In genomic region chr14:76227450-76228050, GRCh38 we compare ENCODE assay signal across 18 cellular contexts.
DNase-seq lines count a peak whose midpoint lies in the region; ATAC-seq and TF ChIP-seq lines count a peak whose summit lies in the region.
"Had no signal": no experiment of that assay in that cellular context is flagged by ENCODE, and none has a peak within 500 bp of the region (broad histone marks: within the 10 kb centered on the region; RNA-seq: fewer than 3 reads in every experiment).

No MANE protein-coding gene starts in this region.

- H3K9ac ChIP-seq in SK-N-SH, result no peak overlapping the region

- TF ChIP-seq CTCF in HL-60 (IDR thresholded peaks at IDR 0.05; ENCODE audit: insufficient read depth, low read length) (no peak), SK-N-SH (IDR thresholded peaks at IDR 0.05) (no peak), heart left ventricle (IDR thresholded peaks at IDR 0.05) (no peak)

- POLR2A ChIA-PET in SK-N-SH (lab: Yijun Ruan, JAX), result no interaction called here

- H3K79me2 ChIP-seq in SK-N-SH (ENCODE audit: insufficient read depth), result no peaks in the 10 kb centered on the region

- TF ChIP-seq RAD21 in SK-N-SH (IDR thresholded peaks at IDR 0.05; ENCODE audit: low read length), result no peak

- no peak for TF ChIP-seq POLR2A in heart left ventricle (IDR thresholded peaks at IDR 0.05)

- H3K4me3 ChIP-seq in HL-60 (replicated peaks; ENCODE audit: insufficient read depth, low read length), result no peak overlapping the region
- no peak overlapping the region for H3K4me3 ChIP-seq in SK-N-SH (ENCODE audit: low read depth in 2 of 2, low read length in 1 of 2)
- H3K4me3 ChIP-seq in heart left ventricle, result no peak overlapping the region
- H3K4me3 ChIP-seq: psoas muscle had no signal

- DNase-seq in AG20443 (ENCODE audit: low spot score) (peak; percentile 61), HL-60 (ENCODE audit: low read depth in 1 of 2, low spot score in 1 of 2) (peak; percentile 13 to 32), SK-N-SH (no peak), fibroblast of the conjunctiva (ENCODE audit: low read depth) (peak; percentile 65), mucosa of gallbladder (ENCODE audit: low spot score) (no peak), heart left ventricle (no peak), activated T-cell treated with anti-CD3 and anti-CD28 coated beads for 4 hours (no peak)
- DNase-seq in activated CD4-positive, CD25-positive, alpha-beta regulatory T cell treated with anti-CD3 and anti-CD28 coated beads, Interleukin-2, amount 50 U/mL, for 72 hours, result no peak
- DNase-seq: activated CD4-positive, alpha-beta T cell treated with anti-CD3 and anti-CD28 coated beads for 36 hours; activated effector memory CD4-positive, alpha-beta T cell treated with Interleukin-2 at 50 U/mL for 16 hours; caudate nucleus; CD4-positive, alpha-beta memory T cell; immature natural killer cell; NCI-H1417; NCI-H748 treated with DMSO at 0.1 percent for 48 hours; psoas muscle; stimulated activated CD4-positive, alpha-beta T cell treated with anti-CD3 and anti-CD28 coated beads, Interleukin-2, amount 100 ng/mL, for 48 hours; stimulated activated naive CD4-positive, alpha-beta T cell treated with Interleukin-2 at 50 U/mL for 16 hours had no signal

- H3K4me2 ChIP-seq in SK-N-SH, result no peak overlapping the region

- 65% methylated on average over 7 of the region's 10 CpGs for WGBS in SK-N-SH (ENCODE audit: low lambda C conversion rate)
- WGBS in heart left ventricle, 4 donors, result 79 to 85% (median 81%) methylated on average over 10 of the region's 10 CpGs

- no peak for TF ChIP-seq EP300 in SK-N-SH (IDR thresholded peaks at IDR 0.05; ENCODE audit: borderline replicate concordance in 1 of 2, low read depth in 1 of 2, low read length in 1 of 2)

- no peaks in the 10 kb centered on the region for H4K20me1 ChIP-seq in SK-N-SH (ENCODE audit: insufficient read depth)

- H3K9me2 ChIP-seq in SK-N-SH, result no peaks in the 10 kb centered on the region

- no peak overlapping the region for H2AFZ ChIP-seq in SK-N-SH (ENCODE audit: low read depth)

- CTCF ChIA-PET in SK-N-SH (lab: Yijun Ruan, JAX), result interaction anchor here (1.3 to 1.4 kb wide), 2 partner anchors 11 to 420 kb away, joined by 3 read pairs; no protein-coding TSS in a partner anchor

- no peaks in the 10 kb centered on the region for H3F3A ChIP-seq in SK-N-SH (replicated peaks; ENCODE audit: insufficient read depth)

- H3K36me3 ChIP-seq in SK-N-SH (replicated peaks in 1 of 2; ENCODE audit: control insufficient read depth in 1 of 2, insufficient read depth in 2 of 2, low read length in 1 of 2) (peaks cover 0 to 7% of the 10 kb centered on the region in 2 experiments), heart left ventricle (no peaks in the 10 kb centered on the region)

- no peak overlapping the region for H3K27ac ChIP-seq in HL-60 (replicated peaks)
- H3K27ac ChIP-seq in SK-N-SH (ENCODE audit: low read depth in 2 of 2, low read length in 1 of 2), result no peak overlapping the region
- no peak overlapping the region for H3K27ac ChIP-seq in heart left ventricle
- H3K27ac ChIP-seq: psoas muscle had no signal

- H3K9me3 ChIP-seq in SK-N-SH (no peaks in the 10 kb centered on the region), heart left ventricle (peaks cover 0 to 16% (median 0%) of the 10 kb centered on the region in 12 donors)

- H3K27me3 ChIP-seq in HL-60 (ENCODE audit: insufficient read depth, poor library complexity, severe bottlenecking) (no peaks in the 10 kb centered on the region), SK-N-SH (ENCODE audit: insufficient read depth) (no peaks in the 10 kb centered on the region), heart left ventricle (no peaks in the 10 kb centered on the region)

- intact Hi-C loops in heart left ventricle (cut with DNase I), result no loop called here

- no peak for ATAC-seq in heart left ventricle
- ATAC-seq: activated CD4-positive, alpha-beta T cell treated with anti-CD3 and anti-CD28 coated beads for 36 hours had no signal

- no peaks in the 10 kb centered on the region for H3K4me1 ChIP-seq in SK-N-SH (ENCODE audit: control insufficient read depth in 1 of 2, insufficient read depth in 2 of 2, low read depth in 1 of 2, low read length in 1 of 2)
- no peaks in the 10 kb centered on the region for H3K4me1 ChIP-seq in heart left ventricle
- H3K4me1 ChIP-seq: psoas muscle had no signal

TF ChIP-seq in SK-N-SH, 30 proteins besides CTCF, POLR2A, EP300 and RAD21:
- TF ChIP-seq SMC3 (IDR thresholded peaks at IDR 0.05; ENCODE audit: low read depth, low read length) (no peak), EZH2phosphoT487 (IDR thresholded peaks at IDR 0.05; ENCODE audit: borderline replicate concordance, low read depth) (no peak), FOSL2 (IDR thresholded peaks at IDR 0.05; ENCODE audit: borderline replicate concordance, low read depth) (peak; percentile 34; the same call in 1 of the 2 replicates), REST (IDR thresholded peaks at IDR 0.05; ENCODE audit: low read depth, low read length) (no peak), RXRA (IDR thresholded peaks at IDR 0.05; ENCODE audit: borderline replicate concordance, low read depth) (no peak), CHD2 (IDR thresholded peaks at IDR 0.05; ENCODE audit: low read length, partially characterized antibody) (no peak), TCF12 (IDR thresholded peaks at IDR 0.05) (peak; percentile 57), NFIC (IDR thresholded peaks at IDR 0.05; ENCODE audit: borderline replicate concordance) (no peak), ZBTB33 (IDR thresholded peaks at IDR 0.05; ENCODE audit: borderline replicate concordance, low read depth) (no peak)

Comparison
In these comparisons a context has a peak if more than half of its experiments do, and no peak if none do; other contexts are left out.
1. DNase-seq: peak in AG20443 (single experiment), HL-60 (2 of 2) and fibroblast of the conjunctiva (single experiment); none in SK-N-SH (single experiment), mucosa of gallbladder (single experiment), heart left ventricle (0 of 5), activated T-cell treated with anti-CD3 and anti-CD28 coated beads for 4 hours (single experiment) and activated CD4-positive, CD25-positive, alpha-beta regulatory T cell treated with anti-CD3 and anti-CD28 coated beads, Interleukin-2, amount 50 U/mL, for 72 hours (single experiment).